15 cellular contexts compared by ENCODE assay signal in genomic region chr5:15791274-15791673, GRCh38.
DNase-seq lines count a peak whose midpoint lies in the region; ATAC-seq and TF ChIP-seq lines count a peak whose summit lies in the region.
"Had no signal": no experiment of that assay in that cellular context is flagged by ENCODE, and none has a peak within 500 bp of the region (broad histone marks: within the 10 kb centered on the region; RNA-seq: fewer than 3 reads in every experiment).

No MANE protein-coding gene starts in this region.

- TF ChIP-seq CTCF in heart right ventricle (IDR thresholded peaks at IDR 0.05) (peak in 5 of 9 donors; percentile 24 to 50 (median 32)), fibroblast of mammary gland (conservative IDR thresholded peaks at IDR 0.05; ENCODE audit: control insufficient read depth, insufficient read depth, low read depth, low read length) (peak; percentile 19), upper lobe of left lung (IDR thresholded peaks at IDR 0.05) (peak in 4 of 6 experiments; percentile 14 to 34 (median 20))

- no peak for TF ChIP-seq POLR2A in upper lobe of left lung (IDR thresholded peaks at IDR 0.05)

- H3K4me1 ChIP-seq in heart right ventricle: peaks cover 2 to 79% (median 66%) of the 10 kb centered on the region in 9 donors
- H3K4me1 ChIP-seq in upper lobe of left lung: peaks cover 0 to 14% (median 5%) of the 10 kb centered on the region in 4 donors

- H3K36me3 ChIP-seq in heart right ventricle (no peaks in the 10 kb centered on the region), upper lobe of left lung (no peaks in the 10 kb centered on the region)
- H3K36me3 ChIP-seq: lower lobe of right lung had no signal

- ATAC-seq in heart right ventricle (peak in 2 of 8 donors; percentile 26 to 31), left cardiac atrium (no peak), upper lobe of left lung (ENCODE audit: low FRiP score in 2 of 2) (no peak), HG03175 (IDR thresholded peaks at IDR 0.05; ENCODE audit: unreplicated experiment) (no peak)

- in situ Hi-C loops in SK-MEL-5 (cut with HindIII; ENCODE audit: low pct_unique_long_range_greater_than_20kb, low sequenced_read_pairs): no loop called here

- H3K9me3 ChIP-seq in heart right ventricle (no peaks in the 10 kb centered on the region), upper lobe of left lung (no peaks in the 10 kb centered on the region)
- H3K9me3 ChIP-seq: lower lobe of right lung had no signal

- H3K27ac ChIP-seq in heart right ventricle: no peak overlapping the region
- no peak overlapping the region for H3K27ac ChIP-seq in upper lobe of left lung
- H3K27ac ChIP-seq: HL-60, lower lobe of right lung, RWPE1 had no signal

- H3K4me3 ChIP-seq in heart right ventricle (no peak overlapping the region), fibroblast of mammary gland (ENCODE audit: control insufficient read depth, low read depth, low read length) (no peak overlapping the region), upper lobe of left lung (no peak overlapping the region)
- H3K4me3 ChIP-seq: lower lobe of right lung had no signal

- no peak for TF ChIP-seq EP300 in upper lobe of left lung (IDR thresholded peaks at IDR 0.05)

- intact Hi-C loops in heart right ventricle (cut with DNase I): loop anchor here in 6 of 10 donors (2.0 to 10.0 kb wide), 3 partner anchors 32 to 289 kb away; partner anchors contain the start of gene FBXL7 (in 6 of the 6)
- intact Hi-C loops in left cardiac atrium (cut with DNase I): no loop called here

- WGBS in heart right ventricle, 2 donors: 50 to 54% methylated on average over 3 of the region's 3 CpGs
- 47 to 61% methylated on average over 3 of the region's 3 CpGs for WGBS in upper lobe of left lung, 2 donors

- DNase-seq in heart right ventricle: no peak
- DNase-seq in left cardiac atrium: no peak
- peak; percentile 44 for DNase-seq in SK-MEL-5 (ENCODE audit: low read depth, low spot score)
- peak; percentile 26 for DNase-seq in fibroblast of mammary gland (ENCODE audit: low read depth)
- no peak for DNase-seq in upper lobe of left lung
- no peak for DNase-seq in NCI-H1417 treated with DMSO at 0.1 percent for 48 hours (lab: John Stamatoyannopoulos, UW)
- DNase-seq in OCI-M2 (lab: John Stamatoyannopoulos, UW; ENCODE audit: unreplicated experiment): no peak
- DNase-seq: activated B cell treated with CpG ODN at 0.5 μM for 24 hours, KG1, lower lobe of right lung, NCI-H1436 treated with DMSO at 0.1 percent for 48 hours, NCI-H446 had no signal

- no peaks in the 10 kb centered on the region for H3K27me3 ChIP-seq in heart right ventricle
- no peaks in the 10 kb centered on the region for H3K27me3 ChIP-seq in upper lobe of left lung

Comparison
In these comparisons a context has a peak if more than half of its experiments do, and no peak if none do; other contexts are left out.
1. intact Hi-C loops: an anchor here in heart right ventricle (2.0 to 10.0 kb wide); none called in left cardiac atrium.
2. DNase-seq: peak in SK-MEL-5 (single experiment) and fibroblast of mammary gland (single experiment); none in heart right ventricle (0 of 2), left cardiac atrium (single experiment), upper lobe of left lung (0 of 2), NCI-H1417 treated with DMSO at 0.1 percent for 48 hours (single experiment) and OCI-M2 (single experiment).
3. Peak in every context shown above with its lines, with median percentiles within 50 percentile points of each other: CTCF ChIP-seq.